9 cellular contexts compared by ENCODE assay signal in genomic region chr1:151314137-151314875, GRCh38. TPM values are rescaled to one million over a fixed set of nuclear protein-coding genes. Genes with fewer than 3 reads are reported as not detected.
DNase-seq lines count a peak whose midpoint lies in the region; ATAC-seq and TF ChIP-seq lines count a peak whose summit lies in the region.
"Had no signal": no experiment of that assay in that cellular context is flagged by ENCODE, and none has a peak within 500 bp of the region (broad histone marks: within the 10 kb centered on the region; RNA-seq: fewer than 3 reads in every experiment).

No MANE protein-coding gene starts in this region.

- no peaks in the 10 kb centered on the region for H3K9me3 ChIP-seq in sigmoid colon
- H3K9me3 ChIP-seq: neutrophil had no signal

- intact Hi-C loops in left ventricle myocardium superior (cut with micrococcal nuclease) = no loop called here
- intact Hi-C loops in sigmoid colon (cut with DNase I) = no loop called here

- H3K27ac Mint-ChIP-seq in T-helper 2 cell treated with Interferon-gamma antibody and Interleukin-4, amounts not matched to agents 5 μg/mL and 100 μg/mL, for 36 hours = no peak overlapping the region

- H3K27ac ChIP-seq in sigmoid colon = peak overlapping the region; percentile 68 to 84 (median 79)
- H3K27ac ChIP-seq: neutrophil had no signal

- DNase-seq in ELR (ENCODE audit: low read depth) (peak; percentile 85), anterior cingulate cortex (lab: John Stamatoyannopoulos, UW) (peak in 54 of 58 donors; percentile 24 to 92 (median 77)), left ventricle myocardium superior (peak; percentile 86), sigmoid colon (peak; percentile 95), NCI-H146 (lab: John Stamatoyannopoulos, UW) (no peak)
- no peak for DNase-seq in T-helper 2 cell treated with Interferon-gamma antibody and Interleukin-4, amounts not matched to agents 5 μg/mL and 100 μg/mL, for 36 hours (ENCODE audit: low spot score)

- no peak for TF ChIP-seq EP300 in sigmoid colon (IDR thresholded peaks at IDR 0.05)

- peak; percentile 74 for ATAC-seq in left ventricle myocardium superior
- ATAC-seq in GM19467 (IDR thresholded peaks at IDR 0.05; ENCODE audit: unreplicated experiment) = no peak
- ATAC-seq in GM21576 (IDR thresholded peaks at IDR 0.05; ENCODE audit: unreplicated experiment) = no peak

- TF ChIP-seq CTCF in sigmoid colon (IDR thresholded peaks at IDR 0.05) = no peak

- peaks cover 0 to 74% (median 58%) of the 10 kb centered on the region in 4 donors for H3K4me1 ChIP-seq in sigmoid colon

- WGBS in sigmoid colon, 2 donors = 77 to 79% methylated on average over 3 of the region's 3 CpGs

- H3K4me3 Mint-ChIP-seq in T-helper 2 cell treated with Interferon-gamma antibody and Interleukin-4, amounts not matched to agents 5 μg/mL and 100 μg/mL, for 36 hours = no peak overlapping the region

- peaks cover 36% of the 10 kb centered on the region for H3K36me3 Mint-ChIP-seq in T-helper 2 cell treated with Interferon-gamma antibody and Interleukin-4, amounts not matched to agents 5 μg/mL and 100 μg/mL, for 36 hours (ENCODE audit: low read depth)

- H3K4me3 ChIP-seq in sigmoid colon = no peak overlapping the region

- no peaks in the 10 kb centered on the region for H3K9me3 Mint-ChIP-seq in T-helper 2 cell treated with Interferon-gamma antibody and Interleukin-4, amounts not matched to agents 5 μg/mL and 100 μg/mL, for 36 hours

- peaks cover 18% of the 10 kb centered on the region for H3K4me1 Mint-ChIP-seq in T-helper 2 cell treated with Interferon-gamma antibody and Interleukin-4, amounts not matched to agents 5 μg/mL and 100 μg/mL, for 36 hours (ENCODE audit: low read depth)

- H3K36me3 ChIP-seq in sigmoid colon = peaks cover 7 to 80% (median 19%) of the 10 kb centered on the region in 4 donors

- no peak for TF ChIP-seq POLR2A in sigmoid colon (IDR thresholded peaks at IDR 0.05)

- H3K27me3 Mint-ChIP-seq in T-helper 2 cell treated with Interferon-gamma antibody and Interleukin-4, amounts not matched to agents 5 μg/mL and 100 μg/mL, for 36 hours (ENCODE audit: low read depth) = no peaks in the 10 kb centered on the region

- H3K27me3 ChIP-seq in sigmoid colon = no peaks in the 10 kb centered on the region
- H3K27me3 ChIP-seq: neutrophil had no signal

RNA-seq across cellular contexts. Expression of gene PI4KB, which starts 12.9 kb away (rescaled TPM):
- 46.8 TPM for total RNA-seq in left ventricle myocardium superior
- 10 to 100 TPM; 57.6 to 75.2 (median 62.4) TPM for total RNA-seq in sigmoid colon
- polyA plus RNA-seq in sigmoid colon = 10 to 100 TPM; 25.2 to 42.0 (median 25.7) TPM

RNA-seq across cellular contexts. Expression of gene ZNF687, which starts 32.2 kb away (rescaled TPM):
- 11.7 TPM for total RNA-seq in left ventricle myocardium superior
- total RNA-seq in sigmoid colon = 10 to 100 TPM; 17.6 to 24.2 (median 18.3) TPM
- 10 to 100 TPM in 2 of 3 donors, 1 to 10 TPM in 1; 6.6 to 16.6 (median 10.4) TPM for polyA plus RNA-seq in sigmoid colon

RNA-seq across cellular contexts. Expression of gene RFX5, which starts 32.7 kb away (rescaled TPM):
- total RNA-seq in left ventricle myocardium superior = 21.1 TPM
- 10 to 100 TPM; 39.6 to 67.9 (median 56.1) TPM for total RNA-seq in sigmoid colon
- polyA plus RNA-seq in sigmoid colon = 10 to 100 TPM; 12.0 to 46.6 (median 20.6) TPM

RNA-seq across cellular contexts. Expression of gene SELENBP1, which starts 58.2 kb away (rescaled TPM):
- total RNA-seq in left ventricle myocardium superior (99.1 TPM), sigmoid colon (100 to 1,000 TPM in 3 of 4 donors, 10 to 100 TPM in 1; 95.8 to 142 (median 127) TPM)
- polyA plus RNA-seq in sigmoid colon = 1,000 to 10,000 TPM in 1 of 3 donors, 100 to 1,000 TPM in 2; 787 to 1,051 (median 895) TPM

RNA-seq across cellular contexts. Expression of gene PSMD4, which starts 59.8 kb away (rescaled TPM):
- total RNA-seq in left ventricle myocardium superior (149 TPM), sigmoid colon (100 to 1,000 TPM; 138 to 194 (median 173) TPM)
- polyA plus RNA-seq in sigmoid colon = 100 to 1,000 TPM; 111 to 176 (median 111) TPM

Comparison
In these comparisons a context has a peak if more than half of its experiments do, and no peak if none do; other contexts are left out.
1. DNase-seq: peak in ELR (single experiment), anterior cingulate cortex (54 of 58), left ventricle myocardium superior (single experiment) and sigmoid colon (single experiment); none in NCI-H146 (single experiment) and T-helper 2 cell treated with Interferon-gamma antibody and Interleukin-4, amounts not matched to agents 5 μg/mL and 100 μg/mL, for 36 hours (single experiment).